ENCODE assay signal across 8 cellular contexts in the genomic region with DNA sequence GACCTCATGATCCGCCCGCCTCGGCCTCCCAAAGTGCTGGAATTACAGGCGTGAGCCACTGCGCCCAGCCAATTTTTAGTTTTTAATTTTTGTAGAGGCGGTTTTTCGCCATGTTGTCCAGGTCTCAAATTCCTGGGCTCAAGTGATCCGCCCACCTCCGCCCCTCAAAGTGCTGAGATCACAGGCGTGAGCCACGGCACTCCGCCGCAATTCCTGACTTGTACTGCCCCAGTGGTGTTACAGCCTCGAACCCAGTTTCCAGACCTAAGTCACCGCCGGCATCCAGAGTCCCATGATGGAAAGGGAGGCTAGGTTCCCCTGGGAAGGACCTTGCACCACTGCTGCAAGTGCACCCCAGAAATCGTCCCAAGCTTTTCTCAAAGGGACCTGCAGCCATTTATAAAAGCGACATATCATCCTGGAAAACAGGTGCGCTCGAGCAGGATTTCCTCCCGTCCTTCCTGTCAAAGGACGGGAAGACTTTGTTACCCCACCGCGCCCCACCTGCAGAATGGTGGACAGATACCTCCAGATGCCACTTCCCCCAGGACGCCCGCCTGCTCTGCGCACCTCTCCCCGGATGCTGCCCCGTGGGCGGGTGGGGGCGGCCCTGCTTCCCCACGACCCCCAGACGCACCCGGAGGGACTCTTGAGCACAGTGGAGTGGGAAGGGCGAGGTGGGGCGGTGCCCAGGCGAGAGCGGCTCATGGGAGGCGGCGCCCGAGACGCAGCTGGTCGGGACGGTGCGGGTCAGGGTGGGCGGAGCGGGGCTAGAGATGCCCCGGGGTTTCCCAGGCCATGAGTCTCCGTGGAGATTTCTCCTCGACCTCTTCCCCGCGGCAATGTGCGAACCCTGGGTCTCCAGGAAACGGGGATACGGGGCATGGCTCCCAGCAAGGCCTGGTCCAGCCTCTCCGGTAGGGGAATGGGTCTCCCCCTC. TPM values are rescaled to one million over a fixed set of nuclear protein-coding genes. Genes with fewer than 3 reads are reported as not detected.
A peak's percentile ranks its signal among the peaks of the same experiment; 100 is the strongest.
DNase-seq lines count a peak whose midpoint lies in the region; ATAC-seq and TF ChIP-seq lines count a peak whose summit lies in the region.

No MANE protein-coding gene starts in this region.

- TF ChIP-seq CTCF in BE2C (IDR thresholded peaks at IDR 0.05; ENCODE audit: low read depth, low read length), result no peak
- TF ChIP-seq CTCF in fibroblast of mammary gland (conservative IDR thresholded peaks at IDR 0.05; ENCODE audit: control insufficient read depth, insufficient read depth, low read depth, low read length), result no peak
- no peak for TF ChIP-seq CTCF in nephron progenitor cell (IDR thresholded peaks at IDR 0.05)
- TF ChIP-seq CTCF in tibial artery (IDR thresholded peaks at IDR 0.05), result no peak

- H3K36me3 Mint-ChIP-seq in activated T-cell treated with anti-CD3 and anti-CD28 coated beads, Interleukin-2, amount 50 U/mL, for 24 hours (ENCODE audit: low read depth), result peaks cover 45% of the 10 kb centered on the region
- peaks cover 21% of the 10 kb centered on the region for H3K36me3 Mint-ChIP-seq in nephron progenitor cell (ENCODE audit: low read depth)

- intact Hi-C loops in tibial artery (cut with DNase I; ENCODE audit: low total_unique reads), result no loop called here

- H3K9me3 ChIP-seq in BE2C, result no peaks in the 10 kb centered on the region
- no peaks in the 10 kb centered on the region for H3K9me3 ChIP-seq in tibial artery

- peaks cover 33% of the 10 kb centered on the region for H3K36me3 ChIP-seq in BE2C
- H3K36me3 ChIP-seq in tibial artery, result peaks cover 15 to 24% (median 23%) of the 10 kb centered on the region in 3 donors

- peak overlapping the region; percentile 99 for H3K27ac Mint-ChIP-seq in activated T-cell treated with anti-CD3 and anti-CD28 coated beads, Interleukin-2, amount 50 U/mL, for 24 hours
- H3K27ac Mint-ChIP-seq in nephron progenitor cell, result peak overlapping the region; percentile 99

- no peaks in the 10 kb centered on the region for H3K4me1 ChIP-seq in BE2C
- peaks cover 0 to 19% (median 12%) of the 10 kb centered on the region in 4 donors for H3K4me1 ChIP-seq in tibial artery

- H3K4me1 Mint-ChIP-seq in activated T-cell treated with anti-CD3 and anti-CD28 coated beads, Interleukin-2, amount 50 U/mL, for 24 hours (ENCODE audit: low read depth), result peaks cover 8% of the 10 kb centered on the region
- peaks cover 19% of the 10 kb centered on the region for H3K4me1 Mint-ChIP-seq in nephron progenitor cell

- H3K27me3 ChIP-seq in BE2C (0 out of 2 replicates have a peak, but pooled peaks cover 2% of the 10 kb centered on the region), tibial artery (no peaks in the 10 kb centered on the region)

- H3K4me3 ChIP-seq in BE2C (ENCODE audit: low read depth, low read length), result peak overlapping the region; percentile 81
- peak overlapping the region; percentile 56 for H3K4me3 ChIP-seq in fibroblast of mammary gland (ENCODE audit: control insufficient read depth, low read depth, low read length)
- H3K4me3 ChIP-seq in tibial artery, result peak overlapping the region; percentile 81 to 87

- DNase-seq in BE2C, result peak; percentile 79
- peak; percentile 29 for DNase-seq in NCI-H748 treated with DMSO at 0.1 percent for 48 hours (lab: John Stamatoyannopoulos, UW)
- DNase-seq in activated T-cell treated with anti-CD3 and anti-CD28 coated beads, Interleukin-2, amount 50 U/mL, for 24 hours, result peak; percentile 84
- DNase-seq in fibroblast of mammary gland (ENCODE audit: low read depth), result peak; percentile 64
- peak; percentile 63 for DNase-seq in nephron progenitor cell
- peak; percentile 75 to 87 for DNase-seq in tibial artery

- H3K9me3 Mint-ChIP-seq in activated T-cell treated with anti-CD3 and anti-CD28 coated beads, Interleukin-2, amount 50 U/mL, for 24 hours, result no peaks in the 10 kb centered on the region
- H3K9me3 Mint-ChIP-seq in nephron progenitor cell, result peaks cover 40% of the 10 kb centered on the region

- H3K27ac ChIP-seq in tibial artery, result peak overlapping the region; percentile 97 to 99

- ATAC-seq in GM18909 (IDR thresholded peaks at IDR 0.05; ENCODE audit: poor library complexity, unreplicated experiment) (peak; percentile 57), HG03135 (IDR thresholded peaks at IDR 0.05; ENCODE audit: unreplicated experiment) (peak; percentile 50)

- H3K4me3 Mint-ChIP-seq in activated T-cell treated with anti-CD3 and anti-CD28 coated beads, Interleukin-2, amount 50 U/mL, for 24 hours, result peak overlapping the region; percentile 89
- H3K4me3 Mint-ChIP-seq in nephron progenitor cell, result peak overlapping the region; percentile 98

- H3K27me3 Mint-ChIP-seq in activated T-cell treated with anti-CD3 and anti-CD28 coated beads, Interleukin-2, amount 50 U/mL, for 24 hours, result peaks cover 10% of the 10 kb centered on the region
- peaks cover 7% of the 10 kb centered on the region for H3K27me3 Mint-ChIP-seq in nephron progenitor cell (ENCODE audit: low read depth, poor library complexity)

RNA-seq across cellular contexts. Expression of gene RPL10, which starts 1.0 kb away (rescaled TPM):
- 1,809 TPM for polyA plus RNA-seq in BE2C (2012; ENCODE audit: insufficient read depth, insufficient read length, low read depth)

RNA-seq across cellular contexts. Expression of gene DNASE1L1, which starts 11.8 kb away (rescaled TPM):
- polyA plus RNA-seq in BE2C (2012; ENCODE audit: insufficient read depth, insufficient read length, low read depth), result 20.5 TPM

RNA-seq across cellular contexts. Expression of gene TAFAZZIN, which starts 14.1 kb away (rescaled TPM):
- polyA plus RNA-seq in BE2C (2012; ENCODE audit: insufficient read depth, insufficient read length, low read depth), result 35.5 TPM

RNA-seq across cellular contexts. Expression of gene EMD, which starts 18.1 kb away (rescaled TPM):
- 182 TPM for polyA plus RNA-seq in BE2C (2012; ENCODE audit: insufficient read depth, insufficient read length, low read depth)

RNA-seq across cellular contexts. Expression of gene FLNA, which starts 22.8 kb away (rescaled TPM):
- polyA plus RNA-seq in BE2C (2012; ENCODE audit: insufficient read depth, insufficient read length, low read depth), result 487 TPM

Comparison
In these comparisons a context has a peak if more than half of its experiments do, and no peak if none do; other contexts are left out.
1. Peak in every context shown above with its lines: DNase-seq, ATAC-seq, H3K4me3 ChIP-seq and H3K27ac ChIP-seq.
2. DNase-seq: peak in every context shown above with its lines; median percentile 84 in activated T-cell treated with anti-CD3 and anti-CD28 coated beads, Interleukin-2, amount 50 U/mL, for 24 hours; 81 in tibial artery; 79 in BE2C; 64 in fibroblast of mammary gland; 63 in nephron progenitor cell; 29 in NCI-H748 treated with DMSO at 0.1 percent for 48 hours.